In the genomic region with DNA sequence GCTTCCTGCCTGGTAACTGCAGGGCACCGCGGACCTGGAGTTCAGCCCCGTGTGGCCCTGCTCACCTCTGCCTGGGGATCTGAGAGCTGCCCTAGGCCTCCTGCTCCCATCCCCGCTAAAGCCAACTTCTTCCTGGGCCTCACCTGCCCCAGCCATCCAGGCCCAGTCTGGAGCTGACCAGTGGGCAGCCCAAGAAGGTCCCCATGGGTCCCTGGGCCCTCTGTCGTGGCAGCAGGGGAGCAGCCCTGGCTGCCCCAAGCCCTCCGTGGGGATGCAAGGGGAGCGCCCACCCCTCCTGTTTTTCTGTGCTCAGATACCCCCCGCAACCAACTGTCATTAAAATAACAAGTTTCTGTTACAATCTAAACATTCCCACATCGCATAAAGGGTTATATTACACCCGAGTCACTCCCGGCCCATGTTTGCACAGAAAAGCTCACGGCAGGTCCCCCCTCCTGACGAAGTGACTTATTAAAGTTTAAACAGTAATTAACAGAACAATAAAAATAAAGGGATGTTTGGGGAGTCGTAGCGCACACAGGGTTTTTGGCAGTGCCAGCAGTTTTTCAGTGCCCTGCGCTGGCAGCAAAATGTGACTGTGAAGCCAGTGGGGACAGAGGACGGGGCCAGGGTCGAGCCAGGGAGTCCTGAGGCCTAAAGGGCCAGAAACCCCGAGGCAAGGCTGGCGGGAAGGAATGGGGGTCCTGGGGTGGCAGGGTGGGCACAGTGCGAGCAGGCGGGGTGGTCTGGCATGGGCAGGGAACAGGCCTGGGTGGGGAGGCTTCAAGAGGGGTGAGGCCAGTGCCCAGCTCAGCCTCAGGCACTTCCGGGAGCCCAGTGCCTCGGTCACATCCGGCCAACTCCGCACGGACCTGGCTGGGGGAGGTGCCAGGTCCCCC, we compare ENCODE assay signal across 2 cellular contexts.
TF ChIP-seq lines count a peak whose summit lies in the region.

No MANE protein-coding gene starts in this region.

TF ChIP-seq in IMR-90, 13 proteins besides CTCF, POLR2A, EP300 and RAD21 (continued from another document):
- no peak for TF ChIP-seq MAFK (IDR thresholded peaks at IDR 0.05; ENCODE audit: low read depth, low read length)
- no peak for TF ChIP-seq NFE2L2 (IDR thresholded peaks at IDR 0.05; ENCODE audit: low read depth, low read length)
- TF ChIP-seq SMC3 (IDR thresholded peaks at IDR 0.05; ENCODE audit: low read depth, low read length), result no peak
- no peak for TF ChIP-seq CHD1 (IDR thresholded peaks at IDR 0.05; ENCODE audit: low read depth, low read length)
- no peak for TF ChIP-seq USF2 (IDR thresholded peaks at IDR 0.05; ENCODE audit: low read depth, low read length)
- TF ChIP-seq MAZ (IDR thresholded peaks at IDR 0.05; ENCODE audit: borderline replicate concordance, low read depth, low read length), result no peak
- no peak for TF ChIP-seq MXI1 (IDR thresholded peaks at IDR 0.05; ENCODE audit: borderline replicate concordance, low read depth, low read length)
- no peak for TF ChIP-seq BHLHE40 (IDR thresholded peaks at IDR 0.05; ENCODE audit: low read depth, low read length)
- TF ChIP-seq, protein P1, sequence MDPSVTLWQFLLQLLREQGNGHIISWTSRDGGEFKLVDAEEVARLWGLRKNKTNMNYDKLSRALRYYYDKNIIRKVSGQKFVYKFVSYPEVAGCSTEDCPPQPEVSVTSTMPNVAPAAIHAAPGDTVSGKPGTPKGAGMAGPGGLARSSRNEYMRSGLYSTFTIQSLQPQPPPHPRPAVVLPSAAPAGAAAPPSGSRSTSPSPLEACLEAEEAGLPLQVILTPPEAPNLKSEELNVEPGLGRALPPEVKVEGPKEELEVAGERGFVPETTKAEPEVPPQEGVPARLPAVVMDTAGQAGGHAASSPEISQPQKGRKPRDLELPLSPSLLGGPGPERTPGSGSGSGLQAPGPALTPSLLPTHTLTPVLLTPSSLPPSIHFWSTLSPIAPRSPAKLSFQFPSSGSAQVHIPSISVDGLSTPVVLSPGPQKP (IDR thresholded peaks at IDR 0.05; ENCODE audit: borderline replicate concordance, low read depth, low read length), result no peak
- no peak for TF ChIP-seq FOS (IDR thresholded peaks at IDR 0.05; ENCODE audit: low read depth, low read length)

TF ChIP-seq in GM23338, 12 proteins besides CTCF, POLR2A, EP300 and RAD21:
- no peak for TF ChIP-seq REST (IDR thresholded peaks at IDR 0.05; ENCODE audit: unreplicated experiment)
- no peak for TF ChIP-seq NANOG (IDR thresholded peaks at IDR 0.05; ENCODE audit: borderline replicate concordance)
- TF ChIP-seq, protein P2, sequence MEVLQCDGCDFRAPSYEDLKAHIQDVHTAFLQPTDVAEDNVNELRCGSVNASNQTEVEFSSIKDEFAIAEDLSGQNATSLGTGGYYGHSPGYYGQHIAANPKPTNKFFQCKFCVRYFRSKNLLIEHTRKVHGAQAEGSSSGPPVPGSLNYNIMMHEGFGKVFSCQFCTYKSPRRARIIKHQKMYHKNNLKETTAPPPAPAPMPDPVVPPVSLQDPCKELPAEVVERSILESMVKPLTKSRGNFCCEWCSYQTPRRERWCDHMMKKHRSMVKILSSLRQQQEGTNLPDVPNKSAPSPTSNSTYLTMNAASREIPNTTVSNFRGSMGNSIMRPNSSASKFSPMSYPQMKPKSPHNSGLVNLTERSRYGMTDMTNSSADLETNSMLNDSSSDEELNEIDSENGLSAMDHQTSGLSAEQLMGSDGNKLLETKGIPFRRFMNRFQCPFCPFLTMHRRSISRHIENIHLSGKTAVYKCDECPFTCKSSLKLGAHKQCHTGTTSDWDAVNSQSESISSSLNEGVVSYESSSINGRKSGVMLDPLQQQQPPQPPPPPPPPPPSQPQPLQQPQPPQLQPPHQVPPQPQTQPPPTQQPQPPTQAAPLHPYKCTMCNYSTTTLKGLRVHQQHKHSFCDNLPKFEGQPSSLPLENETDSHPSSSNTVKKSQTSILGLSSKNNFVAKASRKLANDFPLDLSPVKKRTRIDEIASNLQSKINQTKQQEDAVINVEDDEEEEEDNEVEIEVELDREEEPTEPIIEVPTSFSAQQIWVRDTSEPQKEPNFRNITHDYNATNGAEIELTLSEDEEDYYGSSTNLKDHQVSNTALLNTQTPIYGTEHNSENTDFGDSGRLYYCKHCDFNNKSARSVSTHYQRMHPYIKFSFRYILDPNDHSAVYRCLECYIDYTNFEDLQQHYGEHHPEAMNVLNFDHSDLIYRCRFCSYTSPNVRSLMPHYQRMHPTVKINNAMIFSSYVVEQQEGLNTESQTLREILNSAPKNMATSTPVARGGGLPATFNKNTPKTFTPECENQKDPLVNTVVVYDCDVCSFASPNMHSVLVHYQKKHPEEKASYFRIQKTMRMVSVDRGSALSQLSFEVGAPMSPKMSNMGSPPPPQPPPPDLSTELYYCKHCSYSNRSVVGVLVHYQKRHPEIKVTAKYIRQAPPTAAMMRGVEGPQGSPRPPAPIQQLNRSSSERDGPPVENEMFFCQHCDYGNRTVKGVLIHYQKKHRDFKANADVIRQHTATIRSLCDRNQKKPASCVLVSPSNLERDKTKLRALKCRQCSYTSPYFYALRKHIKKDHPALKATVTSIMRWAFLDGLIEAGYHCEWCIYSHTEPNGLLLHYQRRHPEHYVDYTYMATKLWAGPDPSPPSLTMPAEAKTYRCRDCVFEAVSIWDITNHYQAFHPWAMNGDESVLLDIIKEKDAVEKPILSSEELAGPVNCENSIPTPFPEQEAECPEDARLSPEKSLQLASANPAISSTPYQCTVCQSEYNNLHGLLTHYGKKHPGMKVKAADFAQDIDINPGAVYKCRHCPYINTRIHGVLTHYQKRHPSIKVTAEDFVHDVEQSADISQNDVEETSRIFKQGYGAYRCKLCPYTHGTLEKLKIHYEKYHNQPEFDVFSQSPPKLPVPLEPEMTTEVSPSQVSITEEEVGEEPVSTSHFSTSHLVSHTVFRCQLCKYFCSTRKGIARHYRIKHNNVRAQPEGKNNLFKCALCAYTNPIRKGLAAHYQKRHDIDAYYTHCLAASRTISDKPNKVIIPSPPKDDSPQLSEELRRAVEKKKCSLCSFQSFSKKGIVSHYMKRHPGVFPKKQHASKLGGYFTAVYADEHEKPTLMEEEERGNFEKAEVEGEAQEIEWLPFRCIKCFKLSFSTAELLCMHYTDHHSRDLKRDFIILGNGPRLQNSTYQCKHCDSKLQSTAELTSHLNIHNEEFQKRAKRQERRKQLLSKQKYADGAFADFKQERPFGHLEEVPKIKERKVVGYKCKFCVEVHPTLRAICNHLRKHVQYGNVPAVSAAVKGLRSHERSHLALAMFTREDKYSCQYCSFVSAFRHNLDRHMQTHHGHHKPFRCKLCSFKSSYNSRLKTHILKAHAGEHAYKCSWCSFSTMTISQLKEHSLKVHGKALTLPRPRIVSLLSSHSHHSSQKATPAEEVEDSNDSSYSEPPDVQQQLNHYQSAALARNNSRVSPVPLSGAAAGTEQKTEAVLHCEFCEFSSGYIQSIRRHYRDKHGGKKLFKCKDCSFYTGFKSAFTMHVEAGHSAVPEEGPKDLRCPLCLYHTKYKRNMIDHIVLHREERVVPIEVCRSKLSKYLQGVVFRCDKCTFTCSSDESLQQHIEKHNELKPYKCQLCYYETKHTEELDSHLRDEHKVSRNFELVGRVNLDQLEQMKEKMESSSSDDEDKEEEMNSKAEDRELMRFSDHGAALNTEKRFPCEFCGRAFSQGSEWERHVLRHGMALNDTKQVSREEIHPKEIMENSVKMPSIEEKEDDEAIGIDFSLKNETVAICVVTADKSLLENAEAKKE (CRISPR knock-in tag; IDR thresholded peaks at IDR 0.05), result no peak
- no peak for TF ChIP-seq ETS1 (IDR thresholded peaks at IDR 0.05)
- no peak for TF ChIP-seq EZH2phosphoT487 (IDR thresholded peaks at IDR 0.05; ENCODE audit: unreplicated experiment)
- no peak for TF ChIP-seq EZH2 (IDR thresholded peaks at IDR 0.05; ENCODE audit: low read depth, unreplicated experiment)
- no peak for TF ChIP-seq STAT1 (IDR thresholded peaks at IDR 0.05; ENCODE audit: unreplicated experiment)
- no peak for TF ChIP-seq JUNB (IDR thresholded peaks at IDR 0.05; ENCODE audit: unreplicated experiment)
- no peak for TF ChIP-seq ZNF331 (CRISPR knock-in tag; IDR thresholded peaks at IDR 0.05; ENCODE audit: low read depth)
- TF ChIP-seq POLR2AphosphoS5 (IDR thresholded peaks at IDR 0.05; ENCODE audit: low read depth), result no peak
- no peak for TF ChIP-seq CREB1 (CRISPR knock-in tag; IDR thresholded peaks at IDR 0.05; ENCODE audit: low read depth)
